3 cellular contexts compared by ENCODE assay signal in genomic region chr12:128109636-128110035, GRCh38.
"Had no signal": no experiment of that assay in that cellular context is flagged by ENCODE, and none has a peak within 500 bp of the region (broad histone marks: within the 10 kb centered on the region; RNA-seq: fewer than 3 reads in every experiment).

No MANE protein-coding gene starts in this region.

- H3K4me3 ChIP-seq: GM12878 had no signal

- DNase-seq: GDM1, GF-D8 had no signal

- ATAC-seq: GM12878 had no signal
